In the genomic region with DNA sequence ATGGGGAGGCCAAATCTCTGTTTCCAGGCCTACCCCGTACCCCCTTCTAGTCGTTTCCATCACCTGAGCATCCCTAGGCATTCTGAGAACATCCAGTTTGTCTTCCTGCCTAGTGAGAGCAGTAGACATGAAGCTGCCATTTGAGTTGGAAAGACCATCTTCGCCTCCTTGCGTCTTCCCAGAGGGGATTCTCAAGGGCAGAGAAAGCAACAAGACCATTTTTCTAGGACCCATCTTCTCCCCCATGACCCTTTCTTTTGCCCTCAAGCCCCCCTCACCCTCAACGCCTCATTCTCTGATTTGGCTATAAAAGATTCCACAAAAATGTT, we compare ENCODE assay signal across 9 cellular contexts.
A peak's percentile ranks its signal among the peaks of the same experiment; 100 is the strongest.
DNase-seq lines count a peak whose midpoint lies in the region; ATAC-seq and TF ChIP-seq lines count a peak whose summit lies in the region.
"Had no signal": no experiment of that assay in that cellular context is flagged by ENCODE, and none has a peak within 500 bp of the region (broad histone marks: within the 10 kb centered on the region; RNA-seq: fewer than 3 reads in every experiment).

No MANE protein-coding gene starts in this region.

- H3K79me2 ChIP-seq in HCT116 (ENCODE audit: insufficient read depth, low read length), result no peaks in the 10 kb centered on the region

- BruUV-seq in HCT116 (replicated peaks; lab: Mats Ljungman, UMichigan), result TSS peak; percentile 79

- CTCF ChIA-PET in HCT116 (lab: Charles Lee) (no interaction called here), WTC11 (lab: Charles Lee) (interaction anchor here (0.9 kb wide), 1 partner anchor 119 kb away, joined by 3 read pairs; no protein-coding TSS in a partner anchor)
- CTCF ChIA-PET in activated CD8-positive, alpha-beta T cell treated with anti-CD3 and anti-CD28 coated beads for 36 hours (lab: Charles Lee), result interaction anchor here (0.9 to 13.9 kb wide), 5 partner anchors 8 to 230 kb away, joined by 3 to 135 read pairs (median 8); a partner anchor contains a TSS

- H3K36me3 ChIP-seq in HCT116 (ENCODE audit: control insufficient read depth in 1 of 2, insufficient read depth in 2 of 2, low read length in 2 of 2), result no peaks in the 10 kb centered on the region

- no peaks in the 10 kb centered on the region for H3K27me3 Mint-ChIP-seq in activated CD8-positive, alpha-beta T cell treated with anti-CD3 and anti-CD28 coated beads for 36 hours
- H3K27me3 Mint-ChIP-seq in immature natural killer cell (ENCODE audit: low read depth in 3 of 3) (peaks cover 6 to 21% (median 19%) of the 10 kb centered on the region in 3 donors), WTC11 (ENCODE audit: low read depth) (no peaks in the 10 kb centered on the region)
- H3K27me3 Mint-ChIP-seq in stimulated activated naive CD8-positive, alpha-beta T cell treated with anti-CD3 and anti-CD28 coated beads, Interleukin-15, Interleukin-2, amounts not matched to agents 100 ng/mL and 50 ng/mL, for 24 hours, result no peaks in the 10 kb centered on the region

- H3K36me3 Mint-ChIP-seq in activated CD8-positive, alpha-beta T cell treated with anti-CD3 and anti-CD28 coated beads for 36 hours (ENCODE audit: low read depth), result peaks cover 71% of the 10 kb centered on the region
- H3K36me3 Mint-ChIP-seq in immature natural killer cell, result peaks cover 4 to 16% (median 5%) of the 10 kb centered on the region in 3 donors
- peaks cover 80% of the 10 kb centered on the region for H3K36me3 Mint-ChIP-seq in stimulated activated naive CD8-positive, alpha-beta T cell treated with anti-CD3 and anti-CD28 coated beads, Interleukin-15, Interleukin-2, amounts not matched to agents 100 ng/mL and 50 ng/mL, for 24 hours (ENCODE audit: low read depth)
- no peaks in the 10 kb centered on the region for H3K36me3 Mint-ChIP-seq in WTC11

- TF ChIP-seq CTCF in HCT116 (IDR thresholded peaks at IDR 0.05 in 2 of 3, conservative IDR thresholded peaks at IDR 0.05 in 1 of 3; ENCODE audit: borderline replicate concordance in 1 of 3, insufficient read depth in 1 of 3, low read depth in 2 of 3, low read length in 2 of 3) (no peak), WTC11 (IDR thresholded peaks at IDR 0.05) (no peak)
- no peak for TF ChIP-seq CTCF in activated CD8-positive, alpha-beta T cell treated with anti-CD3 and anti-CD28 coated beads for 36 hours (IDR thresholded peaks at IDR 0.05)

- no peaks in the 10 kb centered on the region for H3K27me3 ChIP-seq in HCT116 (ENCODE audit: insufficient read depth, low read length)

- RAD21 ChIA-PET in HCT116 (lab: Charles Lee; ENCODE audit: low non-redundant PET in 1 of 2, low total read pairs in 2 of 2, uncharacterized antibody in 2 of 2, unreplicated experiment in 2 of 2), result no interaction called here

- no peaks in the 10 kb centered on the region for H3K9me3 Mint-ChIP-seq in activated CD8-positive, alpha-beta T cell treated with anti-CD3 and anti-CD28 coated beads for 36 hours
- H3K9me3 Mint-ChIP-seq in immature natural killer cell (peaks cover 0 to 4% (median 0%) of the 10 kb centered on the region in 6 donors), WTC11 (no peaks in the 10 kb centered on the region)
- H3K9me3 Mint-ChIP-seq in stimulated activated naive CD8-positive, alpha-beta T cell treated with anti-CD3 and anti-CD28 coated beads, Interleukin-15, Interleukin-2, amounts not matched to agents 100 ng/mL and 50 ng/mL, for 24 hours, result no peaks in the 10 kb centered on the region
- H3K9me3 Mint-ChIP-seq: neural crest cell had no signal

- H3K4me2 ChIP-seq in HCT116 (ENCODE audit: low read length), result peak overlapping the region; percentile 33

- no peak overlapping the region for H3K9ac ChIP-seq in HCT116 (ENCODE audit: low read length)

- ATAC-seq in HCT116 (no peak), WTC11 (no peak)
- no peak for ATAC-seq in activated CD8-positive, alpha-beta T cell treated with anti-CD3 and anti-CD28 coated beads for 36 hours

- peak overlapping the region; percentile 100 for H3K27ac Mint-ChIP-seq in activated CD8-positive, alpha-beta T cell treated with anti-CD3 and anti-CD28 coated beads for 36 hours
- H3K27ac Mint-ChIP-seq in immature natural killer cell, result peak overlapping the region; percentile 97 to 100 (median 99)
- peak overlapping the region; percentile 100 for H3K27ac Mint-ChIP-seq in stimulated activated naive CD8-positive, alpha-beta T cell treated with anti-CD3 and anti-CD28 coated beads, Interleukin-15, Interleukin-2, amounts not matched to agents 100 ng/mL and 50 ng/mL, for 24 hours
- H3K27ac Mint-ChIP-seq in WTC11, result no peak overlapping the region

- H3K9me3 ChIP-seq in HCT116 (ENCODE audit: control insufficient read depth in 1 of 2, insufficient read depth in 1 of 2, low read depth in 1 of 2, low read length in 2 of 2), result no peaks in the 10 kb centered on the region

- POLR2A ChIA-PET in HCT116 (lab: Charles Lee), result no interaction called here
- POLR2A ChIA-PET in activated CD8-positive, alpha-beta T cell treated with anti-CD3 and anti-CD28 coated beads for 36 hours (lab: Charles Lee), result interaction anchor here (1.2 to 21.8 kb wide), 7 partner anchors 9 to 151 kb away, joined by 4 to 434 read pairs (median 25); a partner anchor contains a TSS
- POLR2A ChIA-PET in WTC11 (lab: Charles Lee), result no interaction called here

- peaks cover 8 to 38% of the 10 kb centered on the region in 2 experiments; a peak in 3 of 4 replicates for H3K4me1 ChIP-seq in HCT116 (ENCODE audit: control insufficient read depth in 1 of 2, insufficient read depth in 2 of 2, low read length in 2 of 2)

- no peak for TF ChIP-seq POLR2A in HCT116 (IDR thresholded peaks at IDR 0.05; ENCODE audit: borderline replicate concordance, extremely low read depth, insufficient read depth, insufficient read length)

- TF ChIP-seq RAD21 in HCT116 (IDR thresholded peaks at IDR 0.05; ENCODE audit: low read depth), result no peak

- DNase-seq in HCT116 (ENCODE audit: low read depth, low spot score) (no peak), immature natural killer cell (no peak), COLO829 (ENCODE audit: low spot score) (no peak), WTC11 (ENCODE audit: low spot score) (no peak), hippocampal formation (lab: John Stamatoyannopoulos, UW) (no peak)
- no peak for DNase-seq in activated CD8-positive, alpha-beta T cell treated with anti-CD3 and anti-CD28 coated beads for 36 hours
- DNase-seq: NCI-H2029 had no signal

- H3K4me1 Mint-ChIP-seq in activated CD8-positive, alpha-beta T cell treated with anti-CD3 and anti-CD28 coated beads for 36 hours (ENCODE audit: low read depth), result peaks cover 92% of the 10 kb centered on the region
- H3K4me1 Mint-ChIP-seq in immature natural killer cell, result peaks cover 92 to 95% of the 10 kb centered on the region in 2 donors
- peaks cover 98% of the 10 kb centered on the region for H3K4me1 Mint-ChIP-seq in stimulated activated naive CD8-positive, alpha-beta T cell treated with anti-CD3 and anti-CD28 coated beads, Interleukin-15, Interleukin-2, amounts not matched to agents 100 ng/mL and 50 ng/mL, for 24 hours (ENCODE audit: low read depth)
- H3K4me1 Mint-ChIP-seq in WTC11, result peaks cover 13% of the 10 kb centered on the region

- H3K27ac ChIP-seq in HCT116 (ENCODE audit: low read depth, low read length), result no peak overlapping the region

- H4K20me1 ChIP-seq in HCT116 (ENCODE audit: insufficient read depth), result no peaks in the 10 kb centered on the region

- H2AFZ ChIP-seq in HCT116 (ENCODE audit: low read depth, low read length, poor library complexity, severe bottlenecking), result no peak overlapping the region

- intact Hi-C loops in HCT116 (cut with micrococcal nuclease), result loop anchor here (10.0 kb wide), 1 partner anchor 194 kb away; no protein-coding TSS in a partner anchor
- intact Hi-C loops in activated CD8-positive, alpha-beta T cell treated with anti-CD3 and anti-CD28 coated beads for 36 hours (cut with micrococcal nuclease), result loop anchor here (2.0 to 10.0 kb wide), 4 partner anchors 20 to 364 kb away; no protein-coding TSS in a partner anchor

- H3K9me2 ChIP-seq in HCT116 (ENCODE audit: insufficient read depth), result no peaks in the 10 kb centered on the region

- peak overlapping the region; percentile 75 for H3K4me3 Mint-ChIP-seq in activated CD8-positive, alpha-beta T cell treated with anti-CD3 and anti-CD28 coated beads for 36 hours
- H3K4me3 Mint-ChIP-seq in immature natural killer cell, result peak overlapping the region; percentile 82 to 91 (median 86)
- peak overlapping the region; percentile 90 for H3K4me3 Mint-ChIP-seq in stimulated activated naive CD8-positive, alpha-beta T cell treated with anti-CD3 and anti-CD28 coated beads, Interleukin-15, Interleukin-2, amounts not matched to agents 100 ng/mL and 50 ng/mL, for 24 hours
- H3K4me3 Mint-ChIP-seq in WTC11, result no peak overlapping the region
- H3K4me3 Mint-ChIP-seq: neural crest cell had no signal

- H3K4me3 ChIP-seq in HCT116 (replicated peaks in 1 of 2; ENCODE audit: low read depth in 1 of 2, low read length in 2 of 2), result no peak overlapping the region

TF ChIP-seq in HCT116, 20 proteins besides CTCF, POLR2A, EP300 and RAD21:
- TF ChIP-seq FOSL1 (IDR thresholded peaks at IDR 0.05; ENCODE audit: low read depth) (no peak), TCF7L2 (IDR thresholded peaks at IDR 0.05; ENCODE audit: borderline replicate concordance, extremely low read depth, insufficient read depth, insufficient read length) (no peak), EZH2 (IDR thresholded peaks at IDR 0.05) (no peak), CBX3 (IDR thresholded peaks at IDR 0.05; ENCODE audit: low read depth) (no peak), ZNF274 (IDR thresholded peaks at IDR 0.05; ENCODE audit: low read depth, low read length) (no peak), EGR1 (IDR thresholded peaks at IDR 0.05; ENCODE audit: low read depth) (no peak)
TF ChIP-seq in HCT116: peak in this region for 0.

TF ChIP-seq in WTC11, 78 proteins besides CTCF, POLR2A, EP300 and RAD21 (continues in another document):
- TF ChIP-seq NFATC4 (CRISPR knock-in tag; IDR thresholded peaks at IDR 0.05), result no peak
- TF ChIP-seq, protein P1, sequence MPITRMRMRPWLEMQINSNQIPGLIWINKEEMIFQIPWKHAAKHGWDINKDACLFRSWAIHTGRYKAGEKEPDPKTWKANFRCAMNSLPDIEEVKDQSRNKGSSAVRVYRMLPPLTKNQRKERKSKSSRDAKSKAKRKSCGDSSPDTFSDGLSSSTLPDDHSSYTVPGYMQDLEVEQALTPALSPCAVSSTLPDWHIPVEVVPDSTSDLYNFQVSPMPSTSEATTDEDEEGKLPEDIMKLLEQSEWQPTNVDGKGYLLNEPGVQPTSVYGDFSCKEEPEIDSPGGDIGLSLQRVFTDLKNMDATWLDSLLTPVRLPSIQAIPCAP (CRISPR knock-in tag; IDR thresholded peaks at IDR 0.05), result no peak
